In genomic region chr11:127470485-127470884, GRCh38 we compare ENCODE assay signal across 9 cellular contexts.
DNase-seq lines count a peak whose midpoint lies in the region; ATAC-seq, FAIRE-seq and TF ChIP-seq lines count a peak whose summit lies in the region.
"Had no signal": no experiment of that assay in that cellular context is flagged by ENCODE, and none has a peak within 500 bp of the region (broad histone marks: within the 10 kb centered on the region; RNA-seq: fewer than 3 reads in every experiment).

No MANE protein-coding gene starts in this region.

- H3K79me2 ChIP-seq in H1 (ENCODE audit: control insufficient read depth in 1 of 2, insufficient read depth in 2 of 2, low read length in 2 of 2): no peaks in the 10 kb centered on the region

- H3K27ac Mint-ChIP-seq in CD14-positive monocyte: no peak overlapping the region
- H3K27ac Mint-ChIP-seq: T-helper 1 cell treated with Interleukin-12 subunit alpha and Interleukin-12 subunit beta and Interleukin-4 antibody, amounts not matched to agents 30 μg/mL and 1 μg/mL, for 36 hours had no signal

- no peaks in the 10 kb centered on the region for H3K79me1 ChIP-seq in H1 (ENCODE audit: low read depth, low read length)

- no peak overlapping the region for H3K4me2 ChIP-seq in H1 (ENCODE audit: insufficient read depth in 1 of 2, low read depth in 2 of 2, low read length in 2 of 2)

- intact Hi-C loops in A673 (cut with micrococcal nuclease; ENCODE audit: unreplicated experiment) (no loop called here), CD14-positive monocyte (cut with micrococcal nuclease) (loop anchor here in 1 of 2 donors (10.0 kb wide), 1 partner anchor 946 kb away; no protein-coding TSS in a partner anchor)

- H2BK20ac ChIP-seq in H1 (ENCODE audit: low read length): no peak overlapping the region

- H2AK5ac ChIP-seq in H1 (ENCODE audit: low read depth, low read length): no peak overlapping the region

- H3K9me3 ChIP-seq in A673 (ENCODE audit: low read depth, low read length, poor library complexity, severe bottlenecking) (no peaks in the 10 kb centered on the region), H1 (ENCODE audit: insufficient read depth in 2 of 2, low read depth in 1 of 2, low read length in 1 of 2) (no peaks in the 10 kb centered on the region)

- CTCF ChIA-PET in A673 (lab: Charles Lee) (no interaction called here), H1 (lab: Charles Lee; ENCODE audit: partially characterized antibody) (interaction anchor here (0.6 to 3.5 kb wide), 31 partner anchors 9 to 1279 kb away, joined by 3 to 18 read pairs (median 4); no protein-coding TSS in a partner anchor)

- H3K9me3 Mint-ChIP-seq in CD14-positive monocyte: no peaks in the 10 kb centered on the region
- H3K9me3 Mint-ChIP-seq: T-helper 1 cell treated with Interleukin-12 subunit alpha and Interleukin-12 subunit beta and Interleukin-4 antibody, amounts not matched to agents 30 μg/mL and 1 μg/mL, for 36 hours had no signal

- H3K23me2 ChIP-seq in H1 (ENCODE audit: low read depth, low read length): no peaks in the 10 kb centered on the region

- BruUV-seq in A673 (replicated peaks; lab: Mats Ljungman, UMichigan): no TSS peak

- no peaks in the 10 kb centered on the region for H3K4me1 ChIP-seq in A673 (ENCODE audit: insufficient read depth, low read length, poor library complexity, severe bottlenecking)
- no peaks in the 10 kb centered on the region for H3K4me1 ChIP-seq in H1 (replicated peaks in 1 of 4; ENCODE audit: control insufficient read depth in 3 of 4, insufficient read depth in 4 of 4, low read length in 3 of 4)

- peaks cover 0 to 1% (median 0%) of the 10 kb centered on the region in 3 donors for H3K27me3 Mint-ChIP-seq in CD14-positive monocyte (ENCODE audit: low read depth in 3 of 3)

- POLR2A ChIA-PET in A673 (lab: Charles Lee; ENCODE audit: low non-redundant PET) (no interaction called here), H1 (lab: Charles Lee; ENCODE audit: partially characterized antibody) (no interaction called here)

- H3K27ac ChIP-seq in A673 (ENCODE audit: low read depth, low read length, poor library complexity, severe bottlenecking) (no peak overlapping the region), H1 (ENCODE audit: low read depth, low read length) (no peak overlapping the region)

- no peak overlapping the region for H3K4me3 Mint-ChIP-seq in CD14-positive monocyte
- H3K4me3 Mint-ChIP-seq: T-helper 1 cell treated with Interleukin-12 subunit alpha and Interleukin-12 subunit beta and Interleukin-4 antibody, amounts not matched to agents 30 μg/mL and 1 μg/mL, for 36 hours had no signal

- H3K27me3 ChIP-seq in A673 (replicated peaks; ENCODE audit: insufficient read depth, low read depth, low read length, poor library complexity) (peaks cover 19% of the 10 kb centered on the region), H1 (replicated peaks in 1 of 4; ENCODE audit: control insufficient read depth in 3 of 4, extremely low read depth in 1 of 4, insufficient read depth in 3 of 4, low read length in 3 of 4) (no peaks in the 10 kb centered on the region)

- DNase-seq in A673 (ENCODE audit: low spot score): peak; percentile 43
- DNase-seq in H1 (ENCODE audit: low read depth in 1 of 2, low spot score in 2 of 2): peak in 1 of 2 experiments; percentile 49
- DNase-seq in CD14-positive monocyte (ENCODE audit: low spot score): no peak
- no peak for DNase-seq in middle frontal gyrus (ENCODE audit: extremely low spot score, low spot score)
- no peak for DNase-seq in NCI-H1694 (lab: John Stamatoyannopoulos, UW)

- H4K91ac ChIP-seq in H1 (replicated peaks; ENCODE audit: insufficient read length, low read length): no peak overlapping the region

- peaks cover 5% of the 10 kb centered on the region for H3K4me1 Mint-ChIP-seq in CD14-positive monocyte

- TF ChIP-seq CTCF in A673 (conservative IDR thresholded peaks at IDR 0.05; ENCODE audit: low read depth, low read length) (peak; percentile 69), H1 (IDR thresholded peaks at IDR 0.05; ENCODE audit: control extremely low read depth in 1 of 3, insufficient read depth in 1 of 3, low read depth in 1 of 3, low read length in 3 of 3) (peak in 2 of 3 experiments; percentile 60 to 67; a peak in 3 of 4 replicates), CD14-positive monocyte (IDR thresholded peaks at IDR 0.05) (no peak)

- no peak overlapping the region for H2AFZ ChIP-seq in H1 (ENCODE audit: low read length)

- no peak overlapping the region for H4K5ac ChIP-seq in H1 (ENCODE audit: insufficient read length, low read depth, low read length)

- H4K20me1 ChIP-seq in H1 (replicated peaks in 1 of 2; ENCODE audit: control insufficient read depth in 1 of 2, insufficient read depth in 2 of 2, low read length in 2 of 2): no peaks in the 10 kb centered on the region

- H3K9ac ChIP-seq in H1 (replicated peaks in 1 of 4; ENCODE audit: extremely low read depth in 1 of 4, low read depth in 3 of 4, low read length in 3 of 4): no peak overlapping the region

- no peak overlapping the region for H2BK12ac ChIP-seq in H1 (ENCODE audit: low read depth, low read length)

- ATAC-seq in GM18861 (IDR thresholded peaks at IDR 0.05; ENCODE audit: unreplicated experiment): peak; percentile 80
- no peak for ATAC-seq in GM21529 (IDR thresholded peaks at IDR 0.05; ENCODE audit: unreplicated experiment)

- H3K56ac ChIP-seq in H1 (replicated peaks; ENCODE audit: insufficient read length, low read depth, low read length): no peak overlapping the region

- no peak for TF ChIP-seq POLR2A in H1 (IDR thresholded peaks at IDR 0.05; ENCODE audit: control extremely low read depth in 1 of 2, low read depth in 2 of 2, low read length in 2 of 2)

- FAIRE-seq in H1 (lab: Jason Lieb, UNC): peak; percentile 50

- no peak overlapping the region for H3K23ac ChIP-seq in H1 (ENCODE audit: insufficient read length)

- H3K14ac ChIP-seq in H1 (ENCODE audit: insufficient read length): no peak overlapping the region

- H3K18ac ChIP-seq in H1 (ENCODE audit: extremely low read depth, low read length): no peak overlapping the region

- H3K36me3 Mint-ChIP-seq in CD14-positive monocyte: no peaks in the 10 kb centered on the region

- no peak overlapping the region for H3K4ac ChIP-seq in H1 (replicated peaks; ENCODE audit: insufficient read length, low read depth, low read length)

- TF ChIP-seq RAD21 in Ishikawa (IDR thresholded peaks at IDR 0.05; ENCODE audit: low read depth) (peak; percentile 41), H1 (IDR thresholded peaks at IDR 0.05 in 1 of 2, conservative IDR thresholded peaks at IDR 0.05 in 1 of 2; ENCODE audit: low read depth in 2 of 2, low read length in 2 of 2) (peak; percentile 78 to 79)

- H3K4me3 ChIP-seq in A673 (ENCODE audit: low read depth, low read length, poor library complexity, severe bottlenecking) (no peak overlapping the region), H1 (ENCODE audit: extremely low read depth in 1 of 4, insufficient read depth in 2 of 4, low read depth in 3 of 4, low read length in 4 of 4) (no peak overlapping the region)

- no peak overlapping the region for H2BK120ac ChIP-seq in H1 (replicated peaks; ENCODE audit: low read depth, low read length)

- 90% methylated on average over 3 of the region's 3 CpGs; no CpG with 5 or more reads in 1 of the 2 experiments for WGBS in H1 (ENCODE audit: extremely low coverage in 1 of 2, insufficient coverage in 1 of 2, insufficient read length in 1 of 2, insufficient replicate concordance in 2 of 2, low coverage in 1 of 2, low lambda C conversion rate in 2 of 2, missing lambda C conversion rate in 1 of 2), 2 experiments

- no peak overlapping the region for H4K8ac ChIP-seq in H1 (ENCODE audit: extremely low read depth, insufficient read depth, low read length)

- H2BK5ac ChIP-seq in H1 (ENCODE audit: low read depth, low read length): no peak overlapping the region

- TF ChIP-seq EP300 in Ishikawa (IDR thresholded peaks at IDR 0.05; ENCODE audit: borderline replicate concordance) (no peak), H1 (IDR thresholded peaks at IDR 0.05; ENCODE audit: borderline replicate concordance in 1 of 2, low read depth in 2 of 2, low read length in 2 of 2) (no peak)

- no peak overlapping the region for H2BK15ac ChIP-seq in H1 (ENCODE audit: low read length)

- H3K36me3 ChIP-seq in A673 (ENCODE audit: insufficient read depth, low read length, poor library complexity, severe bottlenecking): no peaks in the 10 kb centered on the region
- no peaks in the 10 kb centered on the region for H3K36me3 ChIP-seq in H1 (ENCODE audit: control insufficient read depth in 2 of 4, insufficient read depth in 4 of 4, low read length in 3 of 4)

TF ChIP-seq in Ishikawa, 13 proteins besides CTCF, POLR2A, EP300 and RAD21 (continues in another document):
- no peak for TF ChIP-seq TCF12 (IDR thresholded peaks at IDR 0.05; ENCODE audit: low read depth)

TF ChIP-seq in H1, 55 proteins besides CTCF, POLR2A, EP300 and RAD21:
- TF ChIP-seq BACH1 (IDR thresholded peaks at IDR 0.05; ENCODE audit: low read length): no peak
- TF ChIP-seq YY1 (IDR thresholded peaks at IDR 0.05; ENCODE audit: low read depth, low read length): peak; percentile 59; the same call in 1 of the 2 replicates
